ENCODE assay signal across 16 cellular contexts in the genomic region with DNA sequence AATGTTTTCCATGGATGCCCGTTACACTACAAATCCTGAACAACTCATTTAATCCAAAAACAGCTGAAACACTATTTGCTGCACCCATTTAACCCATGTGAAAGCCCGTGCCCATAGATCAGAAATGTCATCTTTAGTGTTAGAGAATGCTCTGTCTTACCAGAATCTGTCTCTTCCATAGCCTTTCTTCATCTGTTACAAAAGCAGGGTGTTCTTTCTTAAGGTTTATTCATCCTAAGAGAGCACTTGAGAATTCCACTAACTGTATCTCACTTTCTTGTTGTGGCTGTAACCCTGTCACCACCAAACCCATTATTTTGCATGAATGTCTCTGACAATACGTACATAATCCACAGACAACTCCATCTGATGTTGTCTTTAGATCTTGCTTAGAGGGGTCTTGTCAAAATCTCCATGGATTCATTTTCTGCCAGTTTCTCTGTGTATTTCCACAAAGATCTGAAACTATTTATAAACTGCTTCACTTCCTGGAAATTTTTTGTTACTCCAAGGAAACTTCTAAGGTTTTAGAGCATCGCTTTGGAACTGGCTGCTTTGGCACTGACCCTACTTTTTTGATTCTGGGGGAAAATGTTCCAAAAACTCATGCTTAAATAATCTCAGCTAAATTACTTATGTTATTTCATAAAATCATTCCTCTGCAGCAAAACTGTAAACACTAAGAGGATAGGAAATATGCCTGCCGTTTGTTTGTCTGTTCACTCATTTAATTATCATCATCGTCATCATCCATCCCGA.
A peak's percentile ranks its signal among the peaks of the same experiment; 100 is the strongest.
DNase-seq lines count a peak whose midpoint lies in the region; ATAC-seq, FAIRE-seq and TF ChIP-seq lines count a peak whose summit lies in the region.
"Had no signal": no experiment of that assay in that cellular context is flagged by ENCODE, and none has a peak within 500 bp of the region (broad histone marks: within the 10 kb centered on the region; RNA-seq: fewer than 3 reads in every experiment).

No MANE protein-coding gene starts in this region.

- no peaks in the 10 kb centered on the region for H3K27me3 ChIP-seq in pancreas
- H3K27me3 ChIP-seq in tibial nerve, result no peaks in the 10 kb centered on the region
- H3K27me3 ChIP-seq: BLaER1 treated with 17β-estradiol and CSF1 and Interleukin-3, amounts not matched to agents 10 nM and 100 nM had no signal

- ATAC-seq in pancreas, result no peak
- ATAC-seq in HG03139 (IDR thresholded peaks at IDR 0.05; ENCODE audit: unreplicated experiment), result no peak
- ATAC-seq: natural killer cell had no signal

- TF ChIP-seq EP300 in tibial nerve (IDR thresholded peaks at IDR 0.05), result no peak

- TF ChIP-seq POLR2A in tibial nerve (IDR thresholded peaks at IDR 0.05), result no peak

- H3K4me1 ChIP-seq in pancreas, result peaks cover 14 to 23% (median 21%) of the 10 kb centered on the region in 3 donors
- peaks cover 0 to 65% (median 26%) of the 10 kb centered on the region in 4 donors for H3K4me1 ChIP-seq in tibial nerve

- WGBS in pancreas, 2 donors, result 84 to 88% methylated on average over 7 of the region's 7 CpGs
- WGBS in tibial nerve, 2 donors, result 40 to 43% methylated on average over 7 of the region's 7 CpGs

- H3K36me3 ChIP-seq in pancreas, result no peaks in the 10 kb centered on the region
- no peaks in the 10 kb centered on the region for H3K36me3 ChIP-seq in tibial nerve
- H3K36me3 ChIP-seq: BLaER1 treated with 17β-estradiol and CSF1 and Interleukin-3, amounts not matched to agents 10 nM and 100 nM had no signal

- intact Hi-C loops in pancreas (cut with DNase I), result no loop called here

- TF ChIP-seq CTCF in pancreas (IDR thresholded peaks at IDR 0.05) (no peak), tibial nerve (IDR thresholded peaks at IDR 0.05) (no peak)

- DNase-seq in fibroblast of gingiva (ENCODE audit: low read depth) (peak; percentile 27), pancreas (no peak), tibial nerve (ENCODE audit: low spot score in 2 of 2) (no peak), Kasumi-1 (lab: John Stamatoyannopoulos, UW) (no peak), NCI-H1105 (lab: John Stamatoyannopoulos, UW) (no peak)
- DNase-seq: activated naive CD4-positive, alpha-beta T cell treated with Interleukin-2 at 50 U/mL for 16 hours; cortex of kidney; islet precursor cell; natural killer cell; NCI-H1930; NCI-H774 had no signal

- H3K27ac ChIP-seq in angular gyrus (ENCODE audit: low read depth, low read length), result peak overlapping the region; percentile 86
- peak overlapping the region in 3 of 4 donors; percentile 64 to 84 (median 73) for H3K27ac ChIP-seq in pancreas
- H3K27ac ChIP-seq in tibial nerve, result peak overlapping the region; percentile 13 to 87 (median 54)
- H3K27ac ChIP-seq: BLaER1 treated with 17β-estradiol and CSF1 and Interleukin-3, amounts not matched to agents 10 nM and 100 nM; HL-60 had no signal

- H3K4me3 ChIP-seq in pancreas, result no peak overlapping the region
- no peak overlapping the region for H3K4me3 ChIP-seq in tibial nerve
- H3K4me3 ChIP-seq: BLaER1 treated with 17β-estradiol and CSF1 and Interleukin-3, amounts not matched to agents 10 nM and 100 nM had no signal

- FAIRE-seq in pancreas (lab: Jason Lieb, UNC), result peak; percentile 9
- FAIRE-seq: GM12891 had no signal

- H3K9me3 ChIP-seq in pancreas, result no peaks in the 10 kb centered on the region
- no peaks in the 10 kb centered on the region for H3K9me3 ChIP-seq in tibial nerve
- H3K9me3 ChIP-seq: BLaER1 treated with 17β-estradiol and CSF1 and Interleukin-3, amounts not matched to agents 10 nM and 100 nM had no signal
